10 cellular contexts compared by ENCODE assay signal in genomic region chr3:133211449-133211848, GRCh38.
DNase-seq lines count a peak whose midpoint lies in the region; ATAC-seq lines count a peak whose summit lies in the region.
"Had no signal": no experiment of that assay in that cellular context is flagged by ENCODE, and none has a peak within 500 bp of the region (broad histone marks: within the 10 kb centered on the region; RNA-seq: fewer than 3 reads in every experiment).

No MANE protein-coding gene starts in this region.

- DNase-seq in NCI-H2107 treated with DMSO at 0.1 percent for 48 hours (lab: John Stamatoyannopoulos, UW; ENCODE audit: unreplicated experiment): peak; percentile 11
- DNase-seq in NCI-H2107 (lab: John Stamatoyannopoulos, UW): no peak
- peak; percentile 70 for DNase-seq in NT2/D1 (ENCODE audit: low read depth, low spot score)
- no peak for DNase-seq in naive thymus-derived CD4-positive, alpha-beta T cell
- DNase-seq in NCI-H510A (lab: John Stamatoyannopoulos, UW): no peak
- no peak for DNase-seq in 8988T
- no peak for DNase-seq in stimulated activated CD4-positive, alpha-beta T cell treated with anti-CD3 and anti-CD28 coated beads, Interleukin-4, amount 100 ng/mL, for 1 hour

- peaks cover 0 to 2% (median 0%) of the 10 kb centered on the region in 11 donors for H3K9me3 Mint-ChIP-seq in naive thymus-derived CD4-positive, alpha-beta T cell
- H3K9me3 Mint-ChIP-seq: T-helper 1 cell treated with Interleukin-12 subunit alpha and Interleukin-12 subunit beta and Interleukin-4 antibody, amounts not matched to agents 30 μg/mL and 1 μg/mL, for 36 hours had no signal

- peaks cover 2% of the 10 kb centered on the region for H3K4me1 ChIP-seq in NT2/D1 (ENCODE audit: insufficient read depth, insufficient read length)
- no peaks in the 10 kb centered on the region for H3K4me1 ChIP-seq in naive thymus-derived CD4-positive, alpha-beta T cell (ENCODE audit: control insufficient read depth in 2 of 2, insufficient read depth in 2 of 2, low read length in 2 of 2)
- H3K4me1 ChIP-seq: A549 had no signal

- H3K36me3 ChIP-seq in NT2/D1 (ENCODE audit: insufficient read depth, insufficient read length, low read length): no peaks in the 10 kb centered on the region
- no peaks in the 10 kb centered on the region for H3K36me3 ChIP-seq in naive thymus-derived CD4-positive, alpha-beta T cell (ENCODE audit: control insufficient read depth in 2 of 3, insufficient read depth in 3 of 3, low read length in 3 of 3)

- H3K27me3 Mint-ChIP-seq in naive thymus-derived CD4-positive, alpha-beta T cell: peaks cover 0 to 19% (median 6%) of the 10 kb centered on the region in 5 donors

- H3K4me1 Mint-ChIP-seq in naive thymus-derived CD4-positive, alpha-beta T cell: peaks cover 0 to 20% (median 0%) of the 10 kb centered on the region in 7 donors

- H3K9ac ChIP-seq in NT2/D1 (ENCODE audit: insufficient read length, low read depth): no peak overlapping the region

- H3K27ac ChIP-seq in naive thymus-derived CD4-positive, alpha-beta T cell (ENCODE audit: low read depth, low read length): no peak overlapping the region
- H3K27ac ChIP-seq: A549 had no signal

- H3K9me3 ChIP-seq in NT2/D1 (ENCODE audit: insufficient read depth, low read length): no peaks in the 10 kb centered on the region
- H3K9me3 ChIP-seq in naive thymus-derived CD4-positive, alpha-beta T cell (ENCODE audit: control insufficient read depth in 2 of 3, low read length in 3 of 3): no peaks in the 10 kb centered on the region
- H3K9me3 ChIP-seq: A549 had no signal

- ATAC-seq in HG03039 (IDR thresholded peaks at IDR 0.05; ENCODE audit: unreplicated experiment): peak; percentile 92
- peak; percentile 48 for ATAC-seq in naive thymus-derived CD4-positive, alpha-beta T cell
- ATAC-seq: A549 had no signal

- CTCF ChIA-PET in naive thymus-derived CD4-positive, alpha-beta T cell (lab: Charles Lee): no interaction called here

- H3K4me3 Mint-ChIP-seq in naive thymus-derived CD4-positive, alpha-beta T cell: peak overlapping the region in 1 of 10 donors; percentile 9
- H3K4me3 Mint-ChIP-seq: T-helper 1 cell treated with Interleukin-12 subunit alpha and Interleukin-12 subunit beta and Interleukin-4 antibody, amounts not matched to agents 30 μg/mL and 1 μg/mL, for 36 hours had no signal

- no peak overlapping the region for H3K27ac Mint-ChIP-seq in naive thymus-derived CD4-positive, alpha-beta T cell
- H3K27ac Mint-ChIP-seq: T-helper 1 cell treated with Interleukin-12 subunit alpha and Interleukin-12 subunit beta and Interleukin-4 antibody, amounts not matched to agents 30 μg/mL and 1 μg/mL, for 36 hours had no signal

- no peak overlapping the region for H3K4me3 ChIP-seq in NT2/D1 (ENCODE audit: insufficient read length, low read depth)
- no peak overlapping the region for H3K4me3 ChIP-seq in naive thymus-derived CD4-positive, alpha-beta T cell (ENCODE audit: low read length)
- H3K4me3 ChIP-seq: A549 had no signal

- POLR2A ChIA-PET in naive thymus-derived CD4-positive, alpha-beta T cell (lab: Charles Lee): no interaction called here

- intact Hi-C loops in naive thymus-derived CD4-positive, alpha-beta T cell (cut with micrococcal nuclease): no loop called here

- no peaks in the 10 kb centered on the region for H3K36me3 Mint-ChIP-seq in naive thymus-derived CD4-positive, alpha-beta T cell

- H3K27me3 ChIP-seq in NT2/D1 (ENCODE audit: insufficient read depth, insufficient read length): no peaks in the 10 kb centered on the region
- H3K27me3 ChIP-seq in naive thymus-derived CD4-positive, alpha-beta T cell (ENCODE audit: control insufficient read depth in 2 of 2, insufficient read depth in 2 of 2, low read length in 2 of 2): no peaks in the 10 kb centered on the region

Comparison
In these comparisons a context has a peak if more than half of its experiments do, and no peak if none do; other contexts are left out.
1. DNase-seq: peak in NCI-H2107 treated with DMSO at 0.1 percent for 48 hours (single experiment) and NT2/D1 (single experiment); none in NCI-H2107 (single experiment), naive thymus-derived CD4-positive, alpha-beta T cell (0 of 9), NCI-H510A (single experiment), 8988T (single experiment) and stimulated activated CD4-positive, alpha-beta T cell treated with anti-CD3 and anti-CD28 coated beads, Interleukin-4, amount 100 ng/mL, for 1 hour (single experiment).